ENCODE assay signal across 9 cellular contexts in genomic region chr20:47784599-47785320, GRCh38. TPM values are rescaled to one million over a fixed set of nuclear protein-coding genes. Genes with fewer than 3 reads are reported as not detected.
DNase-seq lines count a peak whose midpoint lies in the region; ATAC-seq and TF ChIP-seq lines count a peak whose summit lies in the region.
"Had no signal": no experiment of that assay in that cellular context is flagged by ENCODE, and none has a peak within 500 bp of the region (broad histone marks: within the 10 kb centered on the region; RNA-seq: fewer than 3 reads in every experiment).

No MANE protein-coding gene starts in this region.

- no peaks in the 10 kb centered on the region for H4K20me1 ChIP-seq in MM.1S (ENCODE audit: insufficient read depth, low read length)

- peak overlapping the region; percentile 52 for H2AFZ ChIP-seq in MM.1S (ENCODE audit: low read length)

- H3F3A ChIP-seq in MM.1S (ENCODE audit: insufficient read depth, low read length), result peaks cover 14% of the 10 kb centered on the region

- 0 to 1% methylated on average over 23 to 29 of the region's 69 CpGs for WGBS in lower leg skin, 2 donors

- peak; percentile 58 for DNase-seq in D341Med (ENCODE audit: low spot score)
- peak; percentile 34 for DNase-seq in MM.1S
- DNase-seq in colonic mucosa, result peak; percentile 43
- peak in 1 of 2 donors; percentile 87 for DNase-seq in lower leg skin (ENCODE audit: low spot score in 2 of 2)
- no peak for DNase-seq in tibial artery
- no peak for DNase-seq in activated gamma-delta T cell treated with Interleukin-2 at 50 U/mL for 16 hours
- DNase-seq in globus pallidus (ENCODE audit: low spot score), result no peak

- intact Hi-C loops in colonic mucosa (cut with DNase I), result loop anchor here (5.0 kb wide), 2 partner anchors 57 to 838 kb away; no protein-coding TSS in a partner anchor
- intact Hi-C loops in lower leg skin (cut with DNase I; ENCODE audit: low total_unique reads), result loop anchor here (5.0 kb wide), 1 partner anchor 838 kb away; no protein-coding TSS in a partner anchor
- intact Hi-C loops in tibial artery (cut with DNase I; ENCODE audit: low total_unique reads), result loop anchor here (5.0 to 10.0 kb wide), 3 partner anchors 107 to 1677 kb away; no protein-coding TSS in a partner anchor

- no peaks in the 10 kb centered on the region for H3K9me2 ChIP-seq in MM.1S (replicated peaks; ENCODE audit: insufficient read depth, low read length)

- H3K27me3 ChIP-seq in MM.1S (replicated peaks; ENCODE audit: insufficient read depth, low read length), result no peaks in the 10 kb centered on the region
- H3K27me3 ChIP-seq in colonic mucosa, result no peaks in the 10 kb centered on the region
- no peaks in the 10 kb centered on the region for H3K27me3 ChIP-seq in tibial artery

- H3K9ac ChIP-seq in MM.1S (ENCODE audit: low read length), result peak overlapping the region; percentile 84
- peak overlapping the region; percentile 58 to 74 for H3K9ac ChIP-seq in colonic mucosa (ENCODE audit: low read depth in 2 of 2, low read length in 2 of 2)

- H3K4me3 ChIP-seq in MM.1S (ENCODE audit: low read length) (peak overlapping the region; percentile 95), colonic mucosa (peak overlapping the region; percentile 73), lower leg skin (ENCODE audit: low read depth, poor library complexity, severe bottlenecking) (peak overlapping the region; percentile 38), tibial artery (peak overlapping the region; percentile 58 to 84)
- H3K4me3 ChIP-seq: K562 had no signal

- peaks cover 52% of the 10 kb centered on the region for H3K79me2 ChIP-seq in MM.1S (ENCODE audit: low read length)

- no peaks in the 10 kb centered on the region for H3K9me3 ChIP-seq in MM.1S (replicated peaks; ENCODE audit: insufficient read depth, low read length)
- H3K9me3 ChIP-seq in colonic mucosa, result no peaks in the 10 kb centered on the region
- H3K9me3 ChIP-seq in tibial artery, result no peaks in the 10 kb centered on the region

- peaks cover 4% of the 10 kb centered on the region; the same call in 1 of the 2 replicates for H3K36me3 ChIP-seq in MM.1S (replicated peaks; ENCODE audit: insufficient read depth, low read length)
- no peaks in the 10 kb centered on the region for H3K36me3 ChIP-seq in colonic mucosa
- no peaks in the 10 kb centered on the region for H3K36me3 ChIP-seq in tibial artery

- H3K4me2 ChIP-seq in MM.1S (ENCODE audit: low read depth, low read length), result peak overlapping the region; percentile 56

- no peak for TF ChIP-seq CTCF in MM.1S (IDR thresholded peaks at IDR 0.05; ENCODE audit: low read length)
- TF ChIP-seq CTCF in colonic mucosa (IDR thresholded peaks at IDR 0.05), result no peak
- no peak for TF ChIP-seq CTCF in lower leg skin (IDR thresholded peaks at IDR 0.05)
- peak in 1 of 2 experiments; percentile 46 for TF ChIP-seq CTCF in tibial artery (IDR thresholded peaks at IDR 0.05)

- H3K4me1 ChIP-seq in MM.1S (ENCODE audit: low read length) (peaks cover 23% of the 10 kb centered on the region), colonic mucosa (no peaks in the 10 kb centered on the region), tibial artery (peaks cover 7 to 24% (median 14%) of the 10 kb centered on the region in 4 donors)

- ATAC-seq in GM19452 (IDR thresholded peaks at IDR 0.05; ENCODE audit: unreplicated experiment), result no peak
- ATAC-seq: K562 had no signal

- TF ChIP-seq POLR2A in lower leg skin (IDR thresholded peaks at IDR 0.05), result no peak

- H3K27ac ChIP-seq in MM.1S (ENCODE audit: low read length) (peak overlapping the region; percentile 5; the same call in 1 of the 2 replicates), colonic mucosa (peak overlapping the region; percentile 56), tibial artery (peak overlapping the region; percentile 63 to 75)

RNA-seq across cellular contexts. Expression of gene SULF2, which starts 0.5 kb away (rescaled TPM):
- total RNA-seq in colonic mucosa (100 to 1,000 TPM in 1 of 2 donors, 10 to 100 TPM in 1; 97.9 to 153 TPM), lower leg skin (10 to 100 TPM; 18.3 to 83.0 (median 28.0) TPM)

Comparison
In these comparisons a context has a peak if more than half of its experiments do, and no peak if none do; other contexts are left out.
1. DNase-seq: peak in D341Med (single experiment), MM.1S (single experiment) and colonic mucosa (single experiment); none in tibial artery (0 of 2), activated gamma-delta T cell treated with Interleukin-2 at 50 U/mL for 16 hours (single experiment) and globus pallidus (single experiment).
2. H3K27ac ChIP-seq: peak in every context shown above with its lines; median percentile 69 in tibial artery; 56 in colonic mucosa; 5 in MM.1S.
3. H3K4me3 ChIP-seq: peak in every context shown above with its lines; median percentile 95 in MM.1S; 73 in colonic mucosa; 71 in tibial artery; 38 in lower leg skin.